In the genomic region with DNA sequence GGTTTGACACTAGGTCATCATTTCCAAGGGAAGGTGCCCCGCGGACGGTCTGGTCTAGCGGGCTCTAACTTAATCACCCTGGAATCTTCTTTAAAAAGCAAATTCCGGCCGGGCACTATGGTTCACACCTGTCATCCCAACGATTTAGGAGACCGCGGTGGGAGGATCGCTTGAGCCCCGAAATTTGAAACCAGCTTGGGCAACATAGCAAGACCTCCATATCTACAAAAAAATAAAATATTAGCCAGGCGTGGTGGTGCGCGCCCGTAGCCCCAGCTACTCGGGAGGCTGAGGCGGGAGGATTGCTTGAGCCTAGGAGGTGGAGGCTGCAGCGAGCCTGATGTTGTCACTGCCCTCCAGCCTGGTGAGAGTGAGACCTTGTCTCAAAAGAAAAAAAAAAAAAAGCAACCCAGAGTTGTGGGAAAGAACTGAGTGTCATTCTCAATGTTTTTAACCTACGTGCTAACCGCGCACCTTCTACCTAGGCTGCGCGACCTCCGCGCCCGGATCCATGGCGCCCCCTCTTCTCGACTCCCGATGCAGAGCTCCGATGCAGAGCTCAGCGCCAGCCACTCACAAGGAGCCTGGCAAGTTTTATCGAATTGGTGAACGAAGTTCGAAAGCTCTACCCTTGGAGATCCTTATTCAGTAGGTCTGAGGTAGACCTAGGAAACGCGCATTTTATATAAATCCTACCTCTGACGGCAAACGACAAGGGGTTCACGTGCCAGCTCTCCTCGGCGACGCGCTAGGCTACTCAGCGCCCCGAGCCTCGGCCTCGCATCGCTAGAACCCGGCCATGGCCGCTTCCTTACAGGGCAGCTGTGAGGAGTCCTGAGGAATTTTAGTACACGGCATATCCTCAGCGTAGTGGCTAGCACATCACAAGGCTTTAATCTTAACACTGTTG, we compare ENCODE assay signal across 8 cellular contexts. TPM values are rescaled to one million over a fixed set of nuclear protein-coding genes. Genes with fewer than 3 reads are reported as not detected.
A peak's percentile ranks its signal among the peaks of the same experiment; 100 is the strongest.
DNase-seq lines count a peak whose midpoint lies in the region; ATAC-seq lines count a peak whose summit lies in the region.

No MANE protein-coding gene starts in this region.

- peaks cover 14 to 31% of the 10 kb centered on the region in 2 donors for H3K4me1 Mint-ChIP-seq in natural killer cell treated with Interleukin-12 subunit alpha and Interleukin-12 subunit beta and Interleukin-15 and Interleukin-18, amount 100 ng/mL, for 72 hours (ENCODE audit: low read depth in 2 of 2)

- H3K9me3 Mint-ChIP-seq in natural killer cell treated with Interleukin-12 subunit alpha and Interleukin-12 subunit beta and Interleukin-15 and Interleukin-18, amount 100 ng/mL, for 72 hours: no peaks in the 10 kb centered on the region

- in situ Hi-C loops in ACHN (cut with HindIII; ENCODE audit: low pct_ligation_motif_present, low pct_unique_long_range_greater_than_20kb, low sequenced_read_pairs): no loop called here

- peaks cover 9 to 14% of the 10 kb centered on the region in 2 donors for H3K27me3 Mint-ChIP-seq in natural killer cell treated with Interleukin-12 subunit alpha and Interleukin-12 subunit beta and Interleukin-15 and Interleukin-18, amount 100 ng/mL, for 72 hours

- H3K27ac Mint-ChIP-seq in natural killer cell treated with Interleukin-12 subunit alpha and Interleukin-12 subunit beta and Interleukin-15 and Interleukin-18, amount 100 ng/mL, for 72 hours: peak overlapping the region; percentile 59 to 83

- DNase-seq in ACHN (peak; percentile 63), T-helper 1 cell (peak in 3 of 5 donors; percentile 2 to 21 (median 12)), epidermal melanocyte (ENCODE audit: insufficient read length, low spot score) (peak; percentile 30), AG20443 (ENCODE audit: low spot score) (no peak), NCI-H345 treated with DMSO at 0.1 percent for 48 hours (lab: John Stamatoyannopoulos, UW; ENCODE audit: unreplicated experiment) (no peak)
- no peak for DNase-seq in natural killer cell treated with Interleukin-12 subunit alpha and Interleukin-12 subunit beta and Interleukin-15 and Interleukin-18, amount 100 ng/mL, for 72 hours (ENCODE audit: low spot score)

- peak overlapping the region; percentile 90 for H3K4me3 Mint-ChIP-seq in natural killer cell treated with Interleukin-12 subunit alpha and Interleukin-12 subunit beta and Interleukin-15 and Interleukin-18, amount 100 ng/mL, for 72 hours

- peaks cover 9% of the 10 kb centered on the region for H3K36me3 Mint-ChIP-seq in natural killer cell treated with Interleukin-12 subunit alpha and Interleukin-12 subunit beta and Interleukin-15 and Interleukin-18, amount 100 ng/mL, for 72 hours

- peak; percentile 22 for ATAC-seq in GM18867 (IDR thresholded peaks at IDR 0.05; ENCODE audit: unreplicated experiment)
- ATAC-seq in HG03064 (IDR thresholded peaks at IDR 0.05; ENCODE audit: low read depth, unreplicated experiment): peak; percentile 38
- ATAC-seq in natural killer cell treated with Interleukin-12 subunit alpha and Interleukin-12 subunit beta and Interleukin-15 and Interleukin-18, amount 100 ng/mL, for 72 hours: peak; percentile 49 to 58

RNA-seq across cellular contexts. Expression of gene TWSG1, which starts 0.9 kb away (rescaled TPM):
- 10 to 100 TPM; 37.4 to 65.5 TPM for total RNA-seq in natural killer cell treated with Interleukin-12 subunit alpha and Interleukin-12 subunit beta and Interleukin-15 and Interleukin-18, amount 100 ng/mL, for 72 hours

Comparison
In these comparisons a context has a peak if more than half of its experiments do, and no peak if none do; other contexts are left out.
1. DNase-seq: peak in ACHN (single experiment), T-helper 1 cell (3 of 5) and epidermal melanocyte (single experiment); none in natural killer cell treated with Interleukin-12 subunit alpha and Interleukin-12 subunit beta and Interleukin-15 and Interleukin-18, amount 100 ng/mL, for 72 hours (single experiment), AG20443 (single experiment) and NCI-H345 treated with DMSO at 0.1 percent for 48 hours (single experiment).
2. Peak in every context shown above with its lines, with median percentiles within 50 percentile points of each other: ATAC-seq.